In the genomic region with DNA sequence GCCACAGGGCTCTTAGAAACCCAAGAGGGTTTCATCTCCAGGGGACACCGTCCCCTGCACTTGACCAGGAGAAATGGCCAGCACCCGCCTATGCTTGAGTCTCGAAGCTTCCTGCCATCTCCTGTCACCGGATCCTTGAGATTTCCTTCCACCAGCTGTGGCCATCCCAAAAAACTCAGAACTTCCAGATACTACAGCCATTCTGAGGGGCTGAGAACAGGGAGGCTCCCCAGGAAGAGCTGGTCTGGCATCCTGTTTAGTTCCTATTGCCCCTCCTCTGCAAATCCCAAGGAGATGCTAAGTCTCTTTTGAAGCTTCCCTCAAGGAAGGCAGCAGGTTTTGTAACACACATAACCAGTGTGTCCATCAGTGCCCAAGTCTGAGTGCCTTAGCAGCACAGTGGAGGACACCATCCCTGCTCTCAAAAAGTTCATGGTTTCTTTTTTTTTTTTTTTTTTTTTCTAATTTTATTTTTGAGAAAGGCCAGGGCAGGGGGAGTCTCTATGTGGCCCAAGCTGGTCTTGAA, we compare ENCODE assay signal across 8 cellular contexts. TPM values are rescaled to one million over a fixed set of nuclear protein-coding genes. Genes with fewer than 3 reads are reported as not detected.
DNase-seq lines count a peak whose midpoint lies in the region; ATAC-seq and TF ChIP-seq lines count a peak whose summit lies in the region.

No MANE protein-coding gene starts in this region.

- peaks cover 35% of the 10 kb centered on the region for H3K4me1 Mint-ChIP-seq in progenitor cell of endocrine pancreas (ENCODE audit: low read depth)

- no peaks in the 10 kb centered on the region for H3K9me3 ChIP-seq in RWPE2 (ENCODE audit: severe bottlenecking)

- intact Hi-C loops in left colon (cut with DNase I, micrococcal nuclease): no loop called here

- H3K27ac ChIP-seq in RWPE2 (ENCODE audit: poor library complexity, severe bottlenecking) (peak overlapping the region; percentile 75), epithelial cell of prostate (peak overlapping the region; percentile 95)

- H3K4me3 Mint-ChIP-seq in progenitor cell of endocrine pancreas (ENCODE audit: low read depth): peak overlapping the region; percentile 82

- peaks cover 21% of the 10 kb centered on the region for H3K36me3 ChIP-seq in RWPE2 (ENCODE audit: low read depth)

- DNase-seq in GM03348 (ENCODE audit: low spot score): peak; percentile 3
- DNase-seq in RWPE2 (ENCODE audit: low spot score): no peak
- no peak for DNase-seq in epithelial cell of prostate (ENCODE audit: low read depth, low spot score)
- no peak for DNase-seq in progenitor cell of endocrine pancreas (ENCODE audit: low spot score, unreplicated experiment)
- DNase-seq in left colon: no peak
- DNase-seq in KBM-7: no peak
- DNase-seq in CD1c-positive myeloid dendritic cell (ENCODE audit: extremely low spot score): no peak

- no peaks in the 10 kb centered on the region for H3K27me3 Mint-ChIP-seq in progenitor cell of endocrine pancreas

- H3K4me1 ChIP-seq in RWPE2 (ENCODE audit: insufficient read depth, poor library complexity, severe bottlenecking): peaks cover 44% of the 10 kb centered on the region

- no peaks in the 10 kb centered on the region for H3K27me3 ChIP-seq in RWPE2 (ENCODE audit: insufficient read depth, poor library complexity, severe bottlenecking)

- TF ChIP-seq CTCF in RWPE2 (IDR thresholded peaks at IDR 0.05; ENCODE audit: poor library complexity, severe bottlenecking) (no peak), progenitor cell of endocrine pancreas (IDR thresholded peaks at IDR 0.05; ENCODE audit: unreplicated experiment) (no peak)

- H3K36me3 Mint-ChIP-seq in progenitor cell of endocrine pancreas (ENCODE audit: insufficient read depth): peaks cover 4% of the 10 kb centered on the region

- ATAC-seq in RWPE2 (ENCODE audit: low read depth) (no peak), left colon (no peak), GM19395 (IDR thresholded peaks at IDR 0.05; ENCODE audit: unreplicated experiment) (no peak)

- no peaks in the 10 kb centered on the region for H3K9me3 Mint-ChIP-seq in progenitor cell of endocrine pancreas (ENCODE audit: low read depth)

- peak overlapping the region; percentile 89 for H3K27ac Mint-ChIP-seq in progenitor cell of endocrine pancreas

- in situ Hi-C loops in KBM-7 (cut with MboI; ENCODE audit: low pct_unique_long_range_greater_than_20kb, low sequenced_read_pairs): no loop called here

- H3K4me3 ChIP-seq in RWPE2 (ENCODE audit: severe bottlenecking): no peak overlapping the region

RNA-seq across cellular contexts. Expression of a gene that starts 2.0 kb away (rescaled TPM):
- 31.2 and 36.3 TPM in 2 replicates for total RNA-seq in progenitor cell of endocrine pancreas
- total RNA-seq in left colon: 100 to 1,000 TPM in 1 of 2 donors, 10 to 100 TPM in 1; 75.6 to 113 TPM

RNA-seq across cellular contexts. Expression of a gene that starts 26.8 kb away (rescaled TPM):
- 43.5 and 45.9 TPM in 2 replicates for total RNA-seq in progenitor cell of endocrine pancreas
- total RNA-seq in left colon: 10 to 100 TPM; 23.6 to 89.3 TPM

RNA-seq across cellular contexts. Expression of a gene that starts 41.0 kb away (rescaled TPM):
- total RNA-seq in progenitor cell of endocrine pancreas (16.0 and 18.5 TPM in 2 replicates), left colon (1 to 10 TPM; 1.9 to 2.3 TPM)
